ENCODE assay signal across 24 cellular contexts in genomic region chr2:99879481-99879880, GRCh38.
DNase-seq lines count a peak whose midpoint lies in the region; ATAC-seq and TF ChIP-seq lines count a peak whose summit lies in the region.
"Had no signal": no experiment of that assay in that cellular context is flagged by ENCODE, and none has a peak within 500 bp of the region (broad histone marks: within the 10 kb centered on the region; RNA-seq: fewer than 3 reads in every experiment).

No MANE protein-coding gene starts in this region.

- DNase-seq in HFFc6: no peak
- DNase-seq in adipocyte (ENCODE audit: low read depth): peak; percentile 40
- no peak for DNase-seq in glutamatergic neuron
- no peak for DNase-seq in activated CD4-positive, alpha-beta memory T cell treated with anti-CD3 and anti-CD28 coated beads for 36 hours
- no peak for DNase-seq in AG08396 (ENCODE audit: low spot score)
- DNase-seq: activated CD4-positive, alpha-beta T cell treated with anti-CD3 and anti-CD28 coated beads, Interleukin-2, amount 10 ng/mL, durations not matched to agents 7 days and 5 days; activated CD8-positive, alpha-beta memory T cell treated with anti-CD3 and anti-CD28 coated beads, Interleukin-2, amount 50 U/mL, for 48 hours; activated effector memory CD4-positive, alpha-beta T cell treated with anti-CD3 and anti-CD28 coated beads, Interleukin-2, amount 50 U/mL, for 16 hours; CD4-positive, alpha-beta memory T cell; DMS79 treated with DMSO at 0.1 percent for 48 hours; effector memory CD4-positive, alpha-beta T cell; heart left ventricle; KG1; NCI-H1048; NCI-H2081 treated with DMSO at 0.1 percent for 48 hours; NCI-H510A treated with DMSO at 0.1 percent for 48 hours; SHP77; stimulated activated CD4-positive, alpha-beta T cell treated with anti-CD3 and anti-CD28 coated beads, Interleukin-4, amount 100 ng/mL, for 1 hour had no signal

- H3K36me3 ChIP-seq in ACC112 (ENCODE audit: insufficient read depth, low read length) (no peaks in the 10 kb centered on the region), adipocyte (ENCODE audit: control insufficient read depth, insufficient read depth, low read length, severe bottlenecking) (no peaks in the 10 kb centered on the region)
- H3K36me3 ChIP-seq: heart left ventricle had no signal

- no peak overlapping the region for H3K4me3 ChIP-seq in ACC112 (ENCODE audit: low read depth, low read length)
- H3K4me3 ChIP-seq in adipocyte (ENCODE audit: low read length): no peak overlapping the region
- H3K4me3 ChIP-seq: heart left ventricle, skin epidermis had no signal

- peaks cover 80% of the 10 kb centered on the region for H3K4me1 Mint-ChIP-seq in HFFc6 (ENCODE audit: low read depth)
- peaks cover 78% of the 10 kb centered on the region for H3K4me1 Mint-ChIP-seq in glutamatergic neuron (ENCODE audit: low read depth, unreplicated experiment)
- no peaks in the 10 kb centered on the region for H3K4me1 Mint-ChIP-seq in activated CD4-positive, alpha-beta memory T cell treated with anti-CD3 and anti-CD28 coated beads for 36 hours (ENCODE audit: low read depth)
- H3K4me1 Mint-ChIP-seq: activated CD4-positive, alpha-beta T cell treated with anti-CD3 and anti-CD28 coated beads, Interleukin-2, amount 10 ng/mL, durations not matched to agents 7 days and 5 days; CD4-positive, alpha-beta memory T cell; central memory CD8-positive, alpha-beta T cell had no signal

- peaks cover 2% of the 10 kb centered on the region for H3K27me3 Mint-ChIP-seq in HFFc6 (ENCODE audit: insufficient read depth)
- peaks cover 5% of the 10 kb centered on the region for H3K27me3 Mint-ChIP-seq in glutamatergic neuron (ENCODE audit: unreplicated experiment)
- H3K27me3 Mint-ChIP-seq in activated CD4-positive, alpha-beta memory T cell treated with anti-CD3 and anti-CD28 coated beads for 36 hours: no peaks in the 10 kb centered on the region
- H3K27me3 Mint-ChIP-seq: activated CD4-positive, alpha-beta T cell treated with anti-CD3 and anti-CD28 coated beads, Interleukin-2, amount 10 ng/mL, durations not matched to agents 7 days and 5 days; central memory CD8-positive, alpha-beta T cell had no signal

- peak overlapping the region; percentile 76 for H3K4me3 Mint-ChIP-seq in HFFc6
- no peak overlapping the region for H3K4me3 Mint-ChIP-seq in glutamatergic neuron (ENCODE audit: unreplicated experiment)
- H3K4me3 Mint-ChIP-seq in activated CD4-positive, alpha-beta memory T cell treated with anti-CD3 and anti-CD28 coated beads for 36 hours: no peak overlapping the region
- H3K4me3 Mint-ChIP-seq: activated CD4-positive, alpha-beta T cell treated with anti-CD3 and anti-CD28 coated beads, Interleukin-2, amount 10 ng/mL, durations not matched to agents 7 days and 5 days; CD4-positive, alpha-beta memory T cell; central memory CD8-positive, alpha-beta T cell; T-helper 1 cell treated with Interleukin-12 subunit alpha and Interleukin-12 subunit beta and Interleukin-4 antibody, amounts not matched to agents 30 μg/mL and 1 μg/mL, for 36 hours had no signal

- H3K9me3 Mint-ChIP-seq in HFFc6 (0 out of 2 replicates have a peak, but pooled peaks cover 5% of the 10 kb centered on the region), glutamatergic neuron (ENCODE audit: unreplicated experiment) (peaks cover 12% of the 10 kb centered on the region)
- H3K9me3 Mint-ChIP-seq in activated CD4-positive, alpha-beta memory T cell treated with anti-CD3 and anti-CD28 coated beads for 36 hours: no peaks in the 10 kb centered on the region
- H3K9me3 Mint-ChIP-seq: activated CD4-positive, alpha-beta T cell treated with anti-CD3 and anti-CD28 coated beads, Interleukin-2, amount 10 ng/mL, durations not matched to agents 7 days and 5 days; CD4-positive, alpha-beta memory T cell; central memory CD8-positive, alpha-beta T cell; T-helper 1 cell treated with Interleukin-12 subunit alpha and Interleukin-12 subunit beta and Interleukin-4 antibody, amounts not matched to agents 30 μg/mL and 1 μg/mL, for 36 hours had no signal

- no peak overlapping the region for H2AFZ ChIP-seq in ACC112 (ENCODE audit: low read length, unreplicated experiment)

- CTCF ChIA-PET in activated CD4-positive, alpha-beta memory T cell treated with anti-CD3 and anti-CD28 coated beads for 36 hours (lab: Charles Lee): no interaction called here

- POLR2A ChIA-PET in activated CD4-positive, alpha-beta memory T cell treated with anti-CD3 and anti-CD28 coated beads for 36 hours (lab: Charles Lee): no interaction called here

- no peaks in the 10 kb centered on the region for H3K79me2 ChIP-seq in ACC112 (ENCODE audit: control insufficient read depth, insufficient read depth, low read length, unreplicated experiment)

- intact Hi-C loops in activated CD4-positive, alpha-beta memory T cell treated with anti-CD3 and anti-CD28 coated beads for 36 hours (cut with micrococcal nuclease): no loop called here

- H3K27ac Mint-ChIP-seq in HFFc6 (peak overlapping the region; percentile 93), glutamatergic neuron (ENCODE audit: unreplicated experiment) (peak overlapping the region; percentile 99)
- no peak overlapping the region for H3K27ac Mint-ChIP-seq in activated CD4-positive, alpha-beta memory T cell treated with anti-CD3 and anti-CD28 coated beads for 36 hours
- H3K27ac Mint-ChIP-seq: activated CD4-positive, alpha-beta T cell treated with anti-CD3 and anti-CD28 coated beads, Interleukin-2, amount 10 ng/mL, durations not matched to agents 7 days and 5 days; CD4-positive, alpha-beta memory T cell; T-helper 1 cell treated with Interleukin-12 subunit alpha and Interleukin-12 subunit beta and Interleukin-4 antibody, amounts not matched to agents 30 μg/mL and 1 μg/mL, for 36 hours had no signal

- H3K4me1 ChIP-seq in ACC112 (ENCODE audit: control insufficient read depth, insufficient read depth, low read length, unreplicated experiment) (peaks cover 50% of the 10 kb centered on the region), adipocyte (ENCODE audit: control insufficient read depth, insufficient read depth, low read length) (no peaks in the 10 kb centered on the region)

- no peaks in the 10 kb centered on the region for H3K9me3 ChIP-seq in adipocyte (ENCODE audit: control insufficient read depth, low read length)
- H3K9me3 ChIP-seq: heart left ventricle had no signal

- ATAC-seq in HG02870 (IDR thresholded peaks at IDR 0.05; ENCODE audit: unreplicated experiment): no peak
- no peak for ATAC-seq in HG03025 (IDR thresholded peaks at IDR 0.05; ENCODE audit: low FRiP score, unreplicated experiment)

- no peak overlapping the region for H3K9ac ChIP-seq in adipocyte (ENCODE audit: low read length)

- TF ChIP-seq CTCF in HFFc6 (IDR thresholded peaks at IDR 0.05): no peak
- no peak for TF ChIP-seq CTCF in glutamatergic neuron (IDR thresholded peaks at IDR 0.05; ENCODE audit: partially characterized antibody, unreplicated experiment)

- H3K27me3 ChIP-seq in ACC112 (ENCODE audit: insufficient read depth, low read length) (no peaks in the 10 kb centered on the region), adipocyte (replicated peaks; ENCODE audit: control insufficient read depth, insufficient read depth, low read length) (peaks cover 4% of the 10 kb centered on the region)
- H3K27me3 ChIP-seq: heart left ventricle had no signal

- H3K36me3 Mint-ChIP-seq in HFFc6 (ENCODE audit: low read depth): peaks cover 11% of the 10 kb centered on the region; the same call in 1 of the 2 replicates
- H3K36me3 Mint-ChIP-seq in glutamatergic neuron (ENCODE audit: unreplicated experiment): no peaks in the 10 kb centered on the region
- H3K36me3 Mint-ChIP-seq in activated CD4-positive, alpha-beta memory T cell treated with anti-CD3 and anti-CD28 coated beads for 36 hours: no peaks in the 10 kb centered on the region
- H3K36me3 Mint-ChIP-seq: CD4-positive, alpha-beta memory T cell had no signal

- H3K27ac ChIP-seq in ACC112 (ENCODE audit: low read depth, low read length): peak overlapping the region; percentile 84
- H3K27ac ChIP-seq: skin epidermis had no signal
